ENCODE assay signal across 8 cellular contexts in genomic region chr20:38152175-38153010, GRCh38. TPM values are rescaled to one million over a fixed set of nuclear protein-coding genes. Genes with fewer than 3 reads are reported as not detected.
DNase-seq lines count a peak whose midpoint lies in the region; ATAC-seq lines count a peak whose summit lies in the region.

No MANE protein-coding gene starts in this region.

- H3K4me1 Mint-ChIP-seq in activated T-cell treated with anti-CD3 and anti-CD28 coated beads, Interleukin-2, amount 50 U/mL, for 24 hours (ENCODE audit: low read depth) = peaks cover 17% of the 10 kb centered on the region
- H3K4me1 Mint-ChIP-seq in IgD-negative memory B cell = peaks cover 16 to 22% (median 19%) of the 10 kb centered on the region in 3 donors
- peaks cover 19% of the 10 kb centered on the region for H3K4me1 Mint-ChIP-seq in activated CD8-positive, alpha-beta T cell treated with anti-CD3 and anti-CD28 coated beads, Interleukin-2, amount 10 ng/mL, durations not matched to agents 7 days and 5 days (ENCODE audit: low read depth)

- POLR2A ChIA-PET in activated CD8-positive, alpha-beta T cell treated with anti-CD3 and anti-CD28 coated beads, Interleukin-2, amount 10 ng/mL, durations not matched to agents 7 days and 5 days (lab: Charles Lee) = interaction anchor here (0.6 to 1.1 kb wide), 2 partner anchors 255 to 295 kb away, joined by 3 to 4 read pairs; no protein-coding TSS in a partner anchor

- peak; percentile 69 for ATAC-seq in activated CD8-positive, alpha-beta T cell treated with anti-CD3 and anti-CD28 coated beads, Interleukin-2, amount 10 ng/mL, durations not matched to agents 7 days and 5 days
- peak; percentile 63 for ATAC-seq in Right ventricle myocardium superior (ENCODE audit: poor library complexity)

- no peaks in the 10 kb centered on the region for H3K36me3 Mint-ChIP-seq in activated T-cell treated with anti-CD3 and anti-CD28 coated beads, Interleukin-2, amount 50 U/mL, for 24 hours (ENCODE audit: low read depth)
- H3K36me3 Mint-ChIP-seq in IgD-negative memory B cell = no peaks in the 10 kb centered on the region
- H3K36me3 Mint-ChIP-seq in activated CD8-positive, alpha-beta T cell treated with anti-CD3 and anti-CD28 coated beads, Interleukin-2, amount 10 ng/mL, durations not matched to agents 7 days and 5 days (ENCODE audit: low read depth) = no peaks in the 10 kb centered on the region

- peak overlapping the region; percentile 78 for H3K27ac Mint-ChIP-seq in activated T-cell treated with anti-CD3 and anti-CD28 coated beads, Interleukin-2, amount 50 U/mL, for 24 hours
- H3K27ac Mint-ChIP-seq in IgD-negative memory B cell = peak overlapping the region; percentile 19 to 76 (median 64)
- H3K27ac Mint-ChIP-seq in activated CD8-positive, alpha-beta T cell treated with anti-CD3 and anti-CD28 coated beads, Interleukin-2, amount 10 ng/mL, durations not matched to agents 7 days and 5 days = peak overlapping the region; percentile 80

- peak; percentile 37 for DNase-seq in activated T-cell treated with anti-CD3 and anti-CD28 coated beads, Interleukin-2, amount 50 U/mL, for 24 hours
- DNase-seq in activated T-cell treated with anti-CD3 and anti-CD28 coated beads for 4 hours = no peak
- peak; percentile 55 for DNase-seq in activated CD8-positive, alpha-beta T cell treated with anti-CD3 and anti-CD28 coated beads, Interleukin-2, amount 10 ng/mL, durations not matched to agents 7 days and 5 days
- peak; percentile 92 for DNase-seq in Right ventricle myocardium superior
- peak; percentile 59 for DNase-seq in retina
- DNase-seq in putamen (ENCODE audit: low spot score) = no peak
- DNase-seq in stimulated activated CD4-positive, alpha-beta T cell treated with anti-CD3 and anti-CD28 coated beads, Interleukin-4, amount 100 ng/mL, for 24 hours = no peak

- peaks cover 8% of the 10 kb centered on the region for H3K27me3 Mint-ChIP-seq in activated T-cell treated with anti-CD3 and anti-CD28 coated beads, Interleukin-2, amount 50 U/mL, for 24 hours
- H3K27me3 Mint-ChIP-seq in IgD-negative memory B cell = no peaks in the 10 kb centered on the region
- no peaks in the 10 kb centered on the region for H3K27me3 Mint-ChIP-seq in activated CD8-positive, alpha-beta T cell treated with anti-CD3 and anti-CD28 coated beads, Interleukin-2, amount 10 ng/mL, durations not matched to agents 7 days and 5 days (ENCODE audit: low read depth)

- CTCF ChIA-PET in activated CD8-positive, alpha-beta T cell treated with anti-CD3 and anti-CD28 coated beads, Interleukin-2, amount 10 ng/mL, durations not matched to agents 7 days and 5 days (lab: Charles Lee) = interaction anchor here (0.6 to 1.8 kb wide), 6 partner anchors 12 to 95 kb away, joined by 3 to 6 read pairs (median 3); no protein-coding TSS in a partner anchor

- no peaks in the 10 kb centered on the region for H3K9me3 Mint-ChIP-seq in activated T-cell treated with anti-CD3 and anti-CD28 coated beads, Interleukin-2, amount 50 U/mL, for 24 hours
- no peaks in the 10 kb centered on the region for H3K9me3 Mint-ChIP-seq in IgD-negative memory B cell
- no peaks in the 10 kb centered on the region for H3K9me3 Mint-ChIP-seq in activated CD8-positive, alpha-beta T cell treated with anti-CD3 and anti-CD28 coated beads, Interleukin-2, amount 10 ng/mL, durations not matched to agents 7 days and 5 days (ENCODE audit: insufficient read depth)

- H3K4me3 Mint-ChIP-seq in activated T-cell treated with anti-CD3 and anti-CD28 coated beads, Interleukin-2, amount 50 U/mL, for 24 hours = peak overlapping the region; percentile 65
- peak overlapping the region; percentile 53 to 85 (median 63) for H3K4me3 Mint-ChIP-seq in IgD-negative memory B cell
- H3K4me3 Mint-ChIP-seq in activated CD8-positive, alpha-beta T cell treated with anti-CD3 and anti-CD28 coated beads, Interleukin-2, amount 10 ng/mL, durations not matched to agents 7 days and 5 days = peak overlapping the region; percentile 43

- intact Hi-C loops in Right ventricle myocardium superior (cut with DNase I) = no loop called here

RNA-seq across cellular contexts. Expression of gene TGM2, which starts 12.7 kb away (rescaled TPM):
- 7.1 TPM for polyA plus RNA-seq in IgD-negative memory B cell
- under 1 TPM; 0.31 to 0.34 TPM for total RNA-seq in activated CD8-positive, alpha-beta T cell treated with anti-CD3 and anti-CD28 coated beads, Interleukin-2, amount 10 ng/mL, durations not matched to agents 7 days and 5 days
- 469 TPM for total RNA-seq in Right ventricle myocardium superior

Comparison
In these comparisons a context has a peak if more than half of its experiments do, and no peak if none do; other contexts are left out.
1. DNase-seq: peak in activated T-cell treated with anti-CD3 and anti-CD28 coated beads, Interleukin-2, amount 50 U/mL, for 24 hours (single experiment), activated CD8-positive, alpha-beta T cell treated with anti-CD3 and anti-CD28 coated beads, Interleukin-2, amount 10 ng/mL, durations not matched to agents 7 days and 5 days (single experiment), Right ventricle myocardium superior (single experiment) and retina (single experiment); none in activated T-cell treated with anti-CD3 and anti-CD28 coated beads for 4 hours (single experiment), putamen (single experiment) and stimulated activated CD4-positive, alpha-beta T cell treated with anti-CD3 and anti-CD28 coated beads, Interleukin-4, amount 100 ng/mL, for 24 hours (single experiment).
2. RNA of gene TGM2, which starts 12.7 kb away (total RNA-seq): 469 TPM in Right ventricle myocardium superior (single experiment); 0.31 to 0.34 TPM in activated CD8-positive, alpha-beta T cell treated with anti-CD3 and anti-CD28 coated beads, Interleukin-2, amount 10 ng/mL, durations not matched to agents 7 days and 5 days; every median in the first group is over 100 times any median in the second.
3. Peak in every context shown above with its lines, with median percentiles within 50 percentile points of each other: H3K27ac Mint-ChIP-seq and H3K4me3 Mint-ChIP-seq.